8 cellular contexts compared by ENCODE assay signal in the genomic region with DNA sequence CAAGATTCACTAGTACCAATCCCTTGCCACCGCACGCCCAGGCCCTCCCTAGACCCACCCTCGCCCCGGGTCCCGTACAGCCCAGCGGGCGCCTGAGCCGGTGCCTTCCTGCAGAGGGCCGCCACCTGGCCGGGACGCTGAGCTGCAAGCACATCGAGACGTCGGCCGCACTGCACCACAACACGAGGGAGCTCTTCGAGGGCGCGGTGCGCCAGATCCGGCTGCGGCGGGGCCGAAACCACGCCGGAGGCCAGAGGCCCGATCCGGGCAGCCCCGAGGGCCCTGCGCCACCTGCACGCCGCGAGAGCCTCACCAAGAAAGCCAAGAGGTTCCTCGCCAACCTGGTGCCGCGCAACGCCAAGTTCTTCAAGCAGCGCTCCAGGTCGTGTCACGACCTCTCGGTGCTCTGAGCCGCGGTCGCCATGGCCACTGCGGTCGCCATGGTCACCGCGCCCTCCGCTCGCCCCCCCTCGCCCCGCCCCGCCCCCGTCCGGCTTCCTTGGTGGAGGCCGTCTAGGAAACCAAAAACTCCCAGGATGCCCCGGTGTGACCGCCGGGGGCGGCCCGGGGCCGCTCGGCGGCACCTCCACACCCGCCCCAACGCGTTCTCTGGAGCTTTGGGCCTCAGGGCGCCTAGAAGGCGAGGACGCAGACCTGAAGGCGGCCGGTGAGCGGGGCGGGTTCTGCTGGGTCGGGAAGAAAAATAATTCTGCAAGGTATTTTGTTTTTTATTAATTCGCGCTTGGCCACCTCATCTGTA. TPM values are rescaled to one million over a fixed set of nuclear protein-coding genes. Genes with fewer than 3 reads are reported as not detected.
DNase-seq lines count a peak whose midpoint lies in the region; ATAC-seq and TF ChIP-seq lines count a peak whose summit lies in the region.

No MANE protein-coding gene starts in this region.

- no peaks in the 10 kb centered on the region for H3K9me3 ChIP-seq in lung (ENCODE audit: control insufficient read depth in 2 of 2, insufficient read depth in 1 of 2, low read length in 1 of 2)

- peak overlapping the region in 1 of 2 donors; percentile 76 for H3K27ac ChIP-seq in lung (ENCODE audit: low read depth in 1 of 2, low read length in 1 of 2)

- H3K4me3 ChIP-seq in lung = peak overlapping the region; percentile 44

- ATAC-seq in HG02588 (IDR thresholded peaks at IDR 0.05; ENCODE audit: unreplicated experiment) (peak; percentile 54), lung (ENCODE audit: insufficient read depth, low FRiP score) (peak; percentile 83)

- peaks cover 0 to 11% of the 10 kb centered on the region in 2 donors for H3K4me1 ChIP-seq in lung (ENCODE audit: control insufficient read depth in 2 of 2, insufficient read depth in 2 of 2, low read length in 2 of 2)

- WGBS in lung, 2 donors = 3 to 4% methylated on average over 67 to 77 of the region's 77 CpGs

- H3K36me3 ChIP-seq in lung (ENCODE audit: control insufficient read depth in 2 of 2, insufficient read depth in 2 of 2, low read length in 2 of 2) = no peaks in the 10 kb centered on the region

- DNase-seq in NCI-H1436 treated with DMSO at 0.1 percent for 48 hours (lab: John Stamatoyannopoulos, UW) (peak; percentile 39), dermis blood vessel endothelial cell (peak; percentile 62), lung (ENCODE audit: low spot score) (peak; percentile 84), pons (ENCODE audit: low spot score) (no peak)
- DNase-seq in activated CD4-positive, CD25-positive, alpha-beta regulatory T cell treated with anti-CD3 and anti-CD28 coated beads, Interleukin-2, amount 50 U/mL, for 72 hours = peak; percentile 73
- peak; percentile 62 for DNase-seq in stimulated activated CD8-positive, alpha-beta memory T cell treated with anti-CD3 and anti-CD28 coated beads, Interleukin-12 subunit alpha, Interleukin-12 subunit beta, amount 100 ng/mL, for 4 hours (ENCODE audit: low read depth)

- TF ChIP-seq CTCF in GM12874 (IDR thresholded peaks at IDR 0.05; ENCODE audit: insufficient read depth, low read depth, low read length) (peak; percentile 40), lung (IDR thresholded peaks at IDR 0.05; ENCODE audit: control extremely low read depth, extremely low read depth) (no peak)

- H3K27me3 ChIP-seq in lung (ENCODE audit: control insufficient read depth, insufficient read depth) = no peaks in the 10 kb centered on the region

RNA-seq across cellular contexts. Expression of gene REM2, which starts 3.7 kb away (rescaled TPM):
- total RNA-seq in dermis blood vessel endothelial cell = 0.09 TPM in 1 of 2 replicates, not detected in the other
- under 1 TPM in 1 of 2 donors, not detected in 1; 0.92 TPM for total RNA-seq in lung
- polyA plus RNA-seq in lung = under 1 TPM; 0.88 to 0.98 TPM

RNA-seq across cellular contexts. Expression of gene LRP10, which starts 15.1 kb away (rescaled TPM):
- 59.4 and 126 TPM in 2 replicates for total RNA-seq in dermis blood vessel endothelial cell
- 100 to 1,000 TPM in 1 of 2 donors, 10 to 100 TPM in 1; 55.2 to 148 TPM for total RNA-seq in lung
- 100 to 1,000 TPM in 1 of 2 donors, 10 to 100 TPM in 1; 25.7 to 133 TPM for polyA plus RNA-seq in lung

RNA-seq across cellular contexts. Expression of gene RBM23, which starts 32.3 kb away (rescaled TPM):
- total RNA-seq in dermis blood vessel endothelial cell (56.3 and 116 TPM in 2 replicates), lung (100 to 1,000 TPM in 1 of 2 donors, 10 to 100 TPM in 1; 85.3 to 104 TPM)
- 10 to 100 TPM; 27.7 to 58.1 TPM for polyA plus RNA-seq in lung

RNA-seq across cellular contexts. Expression of gene PRMT5, which starts 42.5 kb away (rescaled TPM):
- total RNA-seq in dermis blood vessel endothelial cell (40.0 and 48.1 TPM in 2 replicates), lung (10 to 100 TPM; 45.6 to 54.7 TPM)
- polyA plus RNA-seq in lung = 10 to 100 TPM; 19.2 to 56.5 TPM

RNA-seq across cellular contexts. Expression of gene MMP14, which starts 50.3 kb away (rescaled TPM):
- total RNA-seq in dermis blood vessel endothelial cell (73.3 and 138 TPM in 2 replicates), lung (100 to 1,000 TPM; 121 to 162 TPM)
- polyA plus RNA-seq in lung = 100 to 1,000 TPM; 125 to 144 TPM
